1 cellular context compared by ENCODE assay signal in the genomic region with DNA sequence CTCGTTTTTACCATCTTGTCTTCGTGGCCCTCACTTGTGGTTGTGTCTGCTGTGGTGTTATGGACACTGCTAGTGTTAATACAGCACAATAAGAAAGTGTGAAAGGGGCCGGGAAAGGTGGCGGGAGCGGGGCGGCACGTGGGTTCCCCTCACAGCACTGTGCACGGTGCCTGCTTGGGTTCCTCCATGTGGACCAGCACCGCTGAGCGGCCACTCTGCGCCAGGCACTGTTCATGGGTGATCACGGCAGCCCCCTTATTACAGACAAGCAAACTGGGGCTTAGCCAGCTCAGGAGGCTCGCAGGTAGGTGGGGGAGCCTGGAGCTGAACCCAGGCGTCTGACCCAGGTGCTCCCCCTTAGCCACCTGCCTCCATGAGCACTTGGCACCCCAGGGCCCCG.
TF ChIP-seq lines count a peak whose summit lies in the region.

No MANE protein-coding gene starts in this region.

TF ChIP-seq in IMR-90, 13 proteins besides CTCF, POLR2A, EP300 and RAD21:
- TF ChIP-seq RFX5 (IDR thresholded peaks at IDR 0.05; ENCODE audit: low read depth, low read length) (no peak), MAZ (IDR thresholded peaks at IDR 0.05; ENCODE audit: borderline replicate concordance, low read depth, low read length) (no peak), RCOR1 (IDR thresholded peaks at IDR 0.05; ENCODE audit: insufficient replicate concordance, low read length) (no peak), MXI1 (IDR thresholded peaks at IDR 0.05; ENCODE audit: borderline replicate concordance, low read depth, low read length) (no peak), SMC3 (IDR thresholded peaks at IDR 0.05; ENCODE audit: low read depth, low read length) (no peak), FOS (IDR thresholded peaks at IDR 0.05; ENCODE audit: low read depth, low read length) (no peak)
